In genomic region chr15:72068826-72069225, GRCh38 we compare ENCODE assay signal across 25 cellular contexts. TPM values are rescaled to one million over a fixed set of nuclear protein-coding genes. Genes with fewer than 3 reads are reported as not detected.
DNase-seq lines count a peak whose midpoint lies in the region; FAIRE-seq and TF ChIP-seq lines count a peak whose summit lies in the region.
"Had no signal": no experiment of that assay in that cellular context is flagged by ENCODE, and none has a peak within 500 bp of the region (broad histone marks: within the 10 kb centered on the region; RNA-seq: fewer than 3 reads in every experiment).

No MANE protein-coding gene starts in this region.

- H2AFZ ChIP-seq in OCI-LY7 (ENCODE audit: low read length), result no peak overlapping the region
- H2AFZ ChIP-seq in neuronal stem cell (ENCODE audit: low read length), result no peak overlapping the region

- H3K23ac ChIP-seq in neuronal stem cell (ENCODE audit: low read depth, low read length, poor library complexity), result no peak overlapping the region

- H3K4me3 ChIP-seq in OCI-LY7 (ENCODE audit: low read depth, low read length, poor library complexity, severe bottlenecking) (no peak overlapping the region), small intestine (ENCODE audit: low read depth in 1 of 2, low read length in 2 of 2) (no peak overlapping the region), neuronal stem cell (ENCODE audit: low read length in 2 of 2) (no peak overlapping the region), esophagus squamous epithelium (no peak overlapping the region), suprapubic skin (no peak overlapping the region)
- H3K4me3 ChIP-seq: GM12878, HAP-1 had no signal

- H3K9me2 ChIP-seq in OCI-LY7 (ENCODE audit: insufficient read depth, low read length), result no peaks in the 10 kb centered on the region
- H3K9me2 ChIP-seq: SK-N-SH had no signal

- no peak overlapping the region for H2BK15ac ChIP-seq in neuronal stem cell (ENCODE audit: low read length)

- H3K4me1 ChIP-seq in OCI-LY7 (ENCODE audit: insufficient read depth, low read length, poor library complexity, severe bottlenecking), result peaks cover 58% of the 10 kb centered on the region
- H3K4me1 ChIP-seq in small intestine (ENCODE audit: control insufficient read depth in 2 of 2, insufficient read depth in 1 of 2, low read depth in 1 of 2, low read length in 1 of 2), result no peaks in the 10 kb centered on the region
- no peaks in the 10 kb centered on the region for H3K4me1 ChIP-seq in neuronal stem cell (ENCODE audit: control insufficient read depth in 2 of 2, insufficient read depth in 1 of 2, low read depth in 1 of 2, low read length in 2 of 2)
- H3K4me1 ChIP-seq in esophagus squamous epithelium, result no peaks in the 10 kb centered on the region
- no peaks in the 10 kb centered on the region for H3K4me1 ChIP-seq in suprapubic skin
- H3K4me1 ChIP-seq: Caco-2 had no signal

- H2BK120ac ChIP-seq in neuronal stem cell (ENCODE audit: low read depth, low read length), result no peak overlapping the region

- H3K9me3 ChIP-seq in OCI-LY7 (ENCODE audit: low read length) (no peaks in the 10 kb centered on the region), small intestine (ENCODE audit: control insufficient read depth, low read depth) (no peaks in the 10 kb centered on the region), neuronal stem cell (replicated peaks in 1 of 2; ENCODE audit: control insufficient read depth in 2 of 2, insufficient read depth in 1 of 2, low read depth in 1 of 2, low read length in 2 of 2) (no peaks in the 10 kb centered on the region), esophagus squamous epithelium (no peaks in the 10 kb centered on the region), suprapubic skin (no peaks in the 10 kb centered on the region)
- H3K9me3 ChIP-seq: Caco-2, HAP-1, SK-N-SH had no signal

- H3K14ac ChIP-seq in neuronal stem cell (ENCODE audit: low read length), result no peak overlapping the region

- H3K79me2 ChIP-seq in OCI-LY7 (ENCODE audit: insufficient read depth, low read depth, low read length), result peaks cover 79% of the 10 kb centered on the region

- H3K4ac ChIP-seq in neuronal stem cell (ENCODE audit: low read length), result no peak overlapping the region

- H4K20me1 ChIP-seq in OCI-LY7 (ENCODE audit: insufficient read depth, low read length), result no peaks in the 10 kb centered on the region

- H3K36me3 ChIP-seq in OCI-LY7 (ENCODE audit: insufficient read depth, low read length) (peaks cover 3% of the 10 kb centered on the region; the same call in 1 of the 2 replicates), small intestine (ENCODE audit: control insufficient read depth in 2 of 2, insufficient read depth in 2 of 2, low read length in 2 of 2) (no peaks in the 10 kb centered on the region), neuronal stem cell (replicated peaks in 1 of 2; ENCODE audit: control insufficient read depth in 2 of 2, insufficient read depth in 2 of 2, low read length in 2 of 2) (no peaks in the 10 kb centered on the region), esophagus squamous epithelium (no peaks in the 10 kb centered on the region), suprapubic skin (no peaks in the 10 kb centered on the region)
- H3K36me3 ChIP-seq: HAP-1 had no signal

- no peak overlapping the region for H2BK5ac ChIP-seq in neuronal stem cell (ENCODE audit: low read length)

- no peak overlapping the region for H3K18ac ChIP-seq in neuronal stem cell (ENCODE audit: low read length)

- no peak overlapping the region for H4K91ac ChIP-seq in neuronal stem cell (ENCODE audit: low read depth, low read length, poor library complexity)

- BruUV-seq in OCI-LY7 (replicated peaks; lab: Mats Ljungman, UMichigan), result no TSS peak

- no peak overlapping the region for H4K8ac ChIP-seq in neuronal stem cell (ENCODE audit: low read depth, low read length)

- H3K27me3 ChIP-seq in small intestine (ENCODE audit: control insufficient read depth in 2 of 2, insufficient read depth in 2 of 2, low read length in 2 of 2) (no peaks in the 10 kb centered on the region), neuronal stem cell (ENCODE audit: control insufficient read depth in 3 of 3, insufficient read depth in 3 of 3, low read depth in 1 of 3, low read length in 3 of 3) (no peaks in the 10 kb centered on the region), esophagus squamous epithelium (no peaks in the 10 kb centered on the region), suprapubic skin (no peaks in the 10 kb centered on the region)

- no peak for FAIRE-seq in small intestine (lab: Jason Lieb, UNC)
- FAIRE-seq: GM12878, RCC 7860 had no signal

- H3K27ac ChIP-seq in OCI-LY7 (ENCODE audit: low read depth, low read length, poor library complexity, severe bottlenecking) (peak overlapping the region; percentile 38), VCaP (peak overlapping the region; percentile 20), small intestine (ENCODE audit: low read depth in 1 of 2, low read length in 1 of 2) (no peak overlapping the region), neuronal stem cell (replicated peaks; ENCODE audit: low read length) (no peak overlapping the region), esophagus squamous epithelium (no peak overlapping the region), suprapubic skin (no peak overlapping the region)
- H3K27ac ChIP-seq: C4-2B, HL-60 had no signal

- CTCF ChIA-PET in OCI-LY7 (lab: Charles Lee; ENCODE audit: unreplicated experiment), result no interaction called here

- peak overlapping the region; percentile 25 for H3K4me2 ChIP-seq in OCI-LY7 (ENCODE audit: low read length)
- no peak overlapping the region for H3K4me2 ChIP-seq in neuronal stem cell (ENCODE audit: insufficient read depth, low read length, poor library complexity, severe bottlenecking)
- H3K4me2 ChIP-seq: SK-N-SH had no signal

- DNase-seq in HuH-7.5 (ENCODE audit: low spot score) (peak; percentile 25), OCI-LY7 (ENCODE audit: low spot score) (no peak), small intestine (peak; percentile 43), neuronal stem cell (ENCODE audit: low spot score) (no peak), esophagus squamous epithelium (lab: John Stamatoyannopoulos, UW) (no peak), suprapubic skin (ENCODE audit: low spot score in 2 of 2) (no peak)
- DNase-seq: Caco-2; CD8-positive, alpha-beta T cell; EL; GDM1; GOT3; HFFc6; NCI-H1092; NCI-H1417 treated with DMSO at 0.1 percent for 48 hours; NCI-H1694 treated with DMSO at 0.1 percent for 48 hours; NCI-H2081; NCI-H524; NCI-H82; SK-N-SH had no signal

- no peak for TF ChIP-seq CTCF in OCI-LY7 (conservative IDR thresholded peaks at IDR 0.05; ENCODE audit: low read length)
- no peak for TF ChIP-seq CTCF in VCaP (conservative IDR thresholded peaks at IDR 0.05)
- no peak for TF ChIP-seq CTCF in esophagus squamous epithelium (IDR thresholded peaks at IDR 0.05)
- no peak for TF ChIP-seq CTCF in suprapubic skin (IDR thresholded peaks at IDR 0.05)

- TF ChIP-seq POLR2A in esophagus squamous epithelium (IDR thresholded peaks at IDR 0.05) (no peak), suprapubic skin (IDR thresholded peaks at IDR 0.05) (no peak)

- no peak for TF ChIP-seq EP300 in suprapubic skin (IDR thresholded peaks at IDR 0.05)

- no peak overlapping the region for H3K9ac ChIP-seq in neuronal stem cell (ENCODE audit: low read depth, low read length, poor library complexity)
- H3K9ac ChIP-seq: SK-N-SH had no signal

- POLR2A ChIA-PET in OCI-LY7 (lab: Charles Lee), result interaction anchor here (0.6 to 1.1 kb wide), 4 partner anchors 8 to 26 kb away, joined by 3 to 4 read pairs (median 4); no protein-coding TSS in a partner anchor

- H2BK12ac ChIP-seq in neuronal stem cell (ENCODE audit: low read length), result no peak overlapping the region

- intact Hi-C loops in OCI-LY7 (cut with micrococcal nuclease; ENCODE audit: unreplicated experiment) (no loop called here), esophagus squamous epithelium (cut with DNase I) (no loop called here)

- no peaks in the 10 kb centered on the region for H3K79me1 ChIP-seq in neuronal stem cell (ENCODE audit: low read depth, low read length)

- no peak overlapping the region for H2AK5ac ChIP-seq in neuronal stem cell (ENCODE audit: low read depth, low read length)

RNA-seq across cellular contexts. Expression of gene MYO9A, which starts 49.1 kb away (rescaled TPM):
- total RNA-seq in OCI-LY7 (2014; rRNA removed; shearing (Covaris generic)), result 26.2 and 26.4 TPM in 2 replicates
- total RNA-seq in OCI-LY7 (2022) (119 and 125 TPM in 2 replicates), esophagus squamous epithelium (10 to 100 TPM; 18.2 to 62.0 (median 35.0) TPM), suprapubic skin (10 to 100 TPM; 54.0 to 89.7 (median 61.8) TPM)
- polyA plus RNA-seq in small intestine, result 1 to 10 TPM; 1.6 to 3.6 (median 1.6) TPM
- 6.2 TPM for polyA plus RNA-seq in neuronal stem cell (2013, experiment 1 of 2)
- polyA plus RNA-seq in neuronal stem cell (2013, experiment 2 of 2), result 6.3 TPM

RNA-seq across cellular contexts. Expression of gene SENP8, which starts 49.4 kb away (rescaled TPM):
- 0.69 and 2.8 TPM in 2 replicates for total RNA-seq in OCI-LY7 (2014; rRNA removed; shearing (Covaris generic))
- total RNA-seq in OCI-LY7 (2022) (3.9 and 4.6 TPM in 2 replicates), esophagus squamous epithelium (1 to 10 TPM; 1.5 to 2.8 (median 1.8) TPM), suprapubic skin (1 to 10 TPM; 1.3 to 4.2 (median 1.9) TPM)
- 1 to 10 TPM in 1 of 3 donors, under 1 TPM in 2; 0.81 to 1.9 (median 0.89) TPM for polyA plus RNA-seq in small intestine
- 5.2 TPM for polyA plus RNA-seq in neuronal stem cell (2013, experiment 1 of 2)
- polyA plus RNA-seq in neuronal stem cell (2013, experiment 2 of 2), result 5.2 TPM

Comparison
In these comparisons a context has a peak if more than half of its experiments do, and no peak if none do; other contexts are left out.
1. DNase-seq: peak in HuH-7.5 (single experiment) and small intestine (single experiment); none in OCI-LY7 (single experiment), neuronal stem cell (single experiment), esophagus squamous epithelium (single experiment) and suprapubic skin (0 of 2).
2. H3K27ac ChIP-seq: peak in OCI-LY7 (single experiment) and VCaP (single experiment); none in small intestine (0 of 2), neuronal stem cell (single experiment), esophagus squamous epithelium (0 of 4) and suprapubic skin (single experiment).